ENCODE assay signal across 22 cellular contexts in genomic region chr1:111855260-111855659, GRCh38.
"Had no signal": no experiment of that assay in that cellular context is flagged by ENCODE, and none has a peak within 500 bp of the region (broad histone marks: within the 10 kb centered on the region; RNA-seq: fewer than 3 reads in every experiment).

No MANE protein-coding gene starts in this region.

- H3K36me3 ChIP-seq: MG63, SJCRH30 had no signal

- DNase-seq: KBM-7, MG63, NCI-H1092, NCI-H1105 treated with DMSO at 0.1 percent for 48 hours, NCI-H1417 treated with DMSO at 0.1 percent for 48 hours, NCI-H187, NCI-H2029, NCI-H2081 treated with DMSO at 0.1 percent for 48 hours, NCI-H2171, NCI-H226, NCI-H446, NCI-H510A, NCI-H524 treated with DMSO at 0.1 percent for 48 hours, NCI-H69, NCI-H774, PC-3, SHP77 treated with DMSO at 0.1 percent for 48 hours, SJCRH30 had no signal

- H3K4me3 ChIP-seq: MG63, SJCRH30 had no signal

- H3K27ac ChIP-seq: HL-60, SJCRH30 had no signal

- ATAC-seq: Panc1, PC-3, Right ventricle myocardium inferior, SK-N-SH treated with all-trans-retinoic acid at 6 μM for 48 hours had no signal

- H3K27me3 ChIP-seq: MG63, SJCRH30 had no signal

- H3K9me3 ChIP-seq: MG63, SJCRH30 had no signal
